ENCODE assay signal across 28 cellular contexts in genomic region chr2:37117566-37117965, GRCh38.
"Had no signal": no experiment of that assay in that cellular context is flagged by ENCODE, and none has a peak within 500 bp of the region (broad histone marks: within the 10 kb centered on the region; RNA-seq: fewer than 3 reads in every experiment).

No MANE protein-coding gene starts in this region.

- H3K9me3 ChIP-seq: ovary, psoas muscle, right lobe of liver, sigmoid colon, stomach, thoracic aorta, thyroid gland, tibial nerve, upper lobe of right lung, uterus had no signal

- H3K27me3 Mint-ChIP-seq: naive thymus-derived CD4-positive, alpha-beta T cell; progenitor cell of endocrine pancreas; stimulated activated memory B cell treated with anti-CD40 and anti-IgM and Interleukin-4, amounts not matched to agents 10 μg/mL and 1 μg/mL and 100 μg/mL, for 72 hours; stimulated activated naive CD8-positive, alpha-beta T cell treated with anti-CD3 and anti-CD28 coated beads, Interleukin-15, Interleukin-2, amounts not matched to agents 100 ng/mL and 50 ng/mL, for 24 hours; type B pancreatic cell had no signal

- H3K9me3 Mint-ChIP-seq: naive thymus-derived CD4-positive, alpha-beta T cell; natural killer cell; nephron; neural progenitor cell; stimulated activated memory B cell treated with anti-CD40 and anti-IgM and Interleukin-4, amounts not matched to agents 10 μg/mL and 1 μg/mL and 100 μg/mL, for 72 hours; stimulated activated naive CD8-positive, alpha-beta T cell treated with anti-CD3 and anti-CD28 coated beads, Interleukin-15, Interleukin-2, amounts not matched to agents 100 ng/mL and 50 ng/mL, for 24 hours; type B pancreatic cell had no signal

- H3K27ac Mint-ChIP-seq: nephron; neural progenitor cell; progenitor cell of endocrine pancreas; stimulated activated memory B cell treated with anti-CD40 and anti-IgM and Interleukin-4, amounts not matched to agents 10 μg/mL and 1 μg/mL and 100 μg/mL, for 72 hours; stimulated activated naive CD8-positive, alpha-beta T cell treated with anti-CD3 and anti-CD28 coated beads, Interleukin-15, Interleukin-2, amounts not matched to agents 100 ng/mL and 50 ng/mL, for 24 hours; type B pancreatic cell had no signal

- H3K4me3 ChIP-seq: neural progenitor cell, ovary, psoas muscle, right lobe of liver, sigmoid colon, stomach, thoracic aorta, thyroid gland, tibial nerve, upper lobe of right lung, uterus had no signal

- H3K27me3 ChIP-seq: neural progenitor cell, ovary, right lobe of liver, sigmoid colon, stomach, thyroid gland, tibial nerve, upper lobe of right lung, uterus had no signal

- H3K4me1 Mint-ChIP-seq: neural progenitor cell; stimulated activated memory B cell treated with anti-CD40 and anti-IgM and Interleukin-4, amounts not matched to agents 10 μg/mL and 1 μg/mL and 100 μg/mL, for 72 hours had no signal

- H3K36me3 ChIP-seq: neural progenitor cell, ovary, uterus had no signal

- DNase-seq: naive thymus-derived CD4-positive, alpha-beta T cell; natural killer cell; occipital lobe; ovary; posterior cingulate gyrus; psoas muscle; right cardiac atrium; right lobe of liver; sigmoid colon; small intestine; stimulated activated CD4-positive, alpha-beta T cell treated with anti-CD3 and anti-CD28 coated beads, Interleukin-15, amount 100 ng/mL, for 24 hours; stimulated activated CD4-positive, alpha-beta T cell treated with anti-CD3 and anti-CD28 coated beads, Interleukin-2, amount 100 ng/mL, for 24 hours; stimulated activated CD4-positive, alpha-beta T cell treated with anti-CD3 and anti-CD28 coated beads, Interleukin-2, amount 100 ng/mL, for 48 hours; stimulated activated CD4-positive, alpha-beta T cell treated with anti-CD3 and anti-CD28 coated beads, Interleukin-4, amount 100 ng/mL, for 24 hours; stimulated activated naive CD4-positive, alpha-beta T cell treated with Interleukin-2 at 50 U/mL for 16 hours; stomach; thyroid gland; upper lobe of right lung; uterus had no signal

- H3K4me2 ChIP-seq: neural progenitor cell had no signal

- H3K9ac ChIP-seq: neural progenitor cell, parathyroid adenoma had no signal

- H3K4me3 Mint-ChIP-seq: naive thymus-derived CD4-positive, alpha-beta T cell; natural killer cell; nephron; neural progenitor cell; stimulated activated memory B cell treated with anti-CD40 and anti-IgM and Interleukin-4, amounts not matched to agents 10 μg/mL and 1 μg/mL and 100 μg/mL, for 72 hours; stimulated activated naive CD8-positive, alpha-beta T cell treated with anti-CD3 and anti-CD28 coated beads, Interleukin-15, Interleukin-2, amounts not matched to agents 100 ng/mL and 50 ng/mL, for 24 hours; type B pancreatic cell had no signal

- H3K36me3 Mint-ChIP-seq: natural killer cell had no signal

- H3K27ac ChIP-seq: neural progenitor cell, ovary, parathyroid adenoma, psoas muscle, right lobe of liver, sigmoid colon, stomach, thoracic aorta, thyroid gland, tibial nerve, upper lobe of right lung, uterus had no signal

- H2AFZ ChIP-seq: neural progenitor cell, parathyroid adenoma had no signal

- H3K79me2 ChIP-seq: parathyroid adenoma had no signal

- H3K4me1 ChIP-seq: neural progenitor cell, parathyroid adenoma, psoas muscle, right lobe of liver, sigmoid colon, stomach, thyroid gland, tibial nerve, upper lobe of right lung, uterus had no signal

- ATAC-seq: naive thymus-derived CD4-positive, alpha-beta T cell; natural killer cell; psoas muscle; right cardiac atrium; right lobe of liver; stimulated activated memory B cell treated with anti-CD40 and anti-IgM and Interleukin-4, amounts not matched to agents 10 μg/mL and 1 μg/mL and 100 μg/mL, for 72 hours; upper lobe of right lung had no signal
